ENCODE assay signal across 1 cellular context in the genomic region with DNA sequence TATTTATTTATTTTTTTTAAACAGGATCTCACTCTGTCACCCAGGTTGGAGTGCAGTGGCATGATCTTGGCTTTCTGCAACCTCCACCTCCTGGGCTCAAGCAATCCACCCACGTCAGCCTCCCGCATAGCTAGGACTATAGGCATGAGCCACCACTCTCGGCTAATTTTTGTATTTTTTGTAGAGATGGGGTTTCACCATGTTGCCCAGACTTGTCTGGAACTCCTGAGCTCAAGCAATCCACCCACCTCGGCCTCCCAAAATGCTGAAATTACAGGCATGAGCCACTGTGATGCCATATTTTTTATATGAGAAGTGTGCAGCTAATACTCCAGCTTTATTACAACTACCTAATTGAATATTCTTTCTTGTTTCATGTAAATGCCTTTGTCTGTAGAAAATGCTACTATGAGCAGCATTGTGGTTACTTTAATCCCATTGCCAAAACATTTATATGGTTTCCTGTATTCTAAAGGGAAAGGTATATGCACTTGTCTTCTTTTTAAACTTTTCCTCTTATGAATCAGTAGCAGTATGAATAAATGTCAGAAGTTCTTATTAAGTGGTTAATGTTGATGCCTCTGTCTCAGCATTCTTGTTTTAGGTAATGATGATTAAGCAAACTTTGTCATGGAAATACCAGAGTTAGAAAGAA.
TF ChIP-seq lines count a peak whose summit lies in the region.

No MANE protein-coding gene starts in this region.

TF ChIP-seq in HepG2, 621 proteins besides CTCF, POLR2A, EP300 and RAD21:
- TF ChIP-seq ZNF496 (CRISPR knock-in tag; IDR thresholded peaks at IDR 0.05; ENCODE audit: insufficient replicate concordance), result no peak
- TF ChIP-seq MAFF (IDR thresholded peaks at IDR 0.05; ENCODE audit: low read depth, low read length), result peak; percentile 30; the same call in 1 of the 2 replicates
- TF ChIP-seq JARID2 (CRISPR knock-in tag; IDR thresholded peaks at IDR 0.05; ENCODE audit: insufficient replicate concordance), result no peak
- TF ChIP-seq ZNF605 (CRISPR knock-in tag; IDR thresholded peaks at IDR 0.05), result no peak
- no peak for TF ChIP-seq SMAD1 (CRISPR knock-in tag; IDR thresholded peaks at IDR 0.05; ENCODE audit: borderline replicate concordance, low read depth)
